18 cellular contexts compared by ENCODE assay signal in genomic region chr2:137676348-137676747, GRCh38.
A peak's percentile ranks its signal among the peaks of the same experiment; 100 is the strongest.
DNase-seq lines count a peak whose midpoint lies in the region; ATAC-seq and TF ChIP-seq lines count a peak whose summit lies in the region.
"Had no signal": no experiment of that assay in that cellular context is flagged by ENCODE, and none has a peak within 500 bp of the region (broad histone marks: within the 10 kb centered on the region; RNA-seq: fewer than 3 reads in every experiment).

No MANE protein-coding gene starts in this region.

- H3K9me3 ChIP-seq in DND-41 (ENCODE audit: insufficient read depth, low read length, severe bottlenecking) (no peaks in the 10 kb centered on the region), endodermal cell (ENCODE audit: control insufficient read depth, low read length) (no peaks in the 10 kb centered on the region)
- H3K9me3 ChIP-seq: A549; BE2C; BLaER1 treated with 17β-estradiol and CSF1 and Interleukin-3, amounts not matched to agents 10 nM and 100 nM had no signal

- TF ChIP-seq CTCF in DND-41 (IDR thresholded peaks at IDR 0.05; ENCODE audit: borderline replicate concordance, extremely low read depth, low read length, poor library complexity, severe bottlenecking) (no peak), endodermal cell (conservative IDR thresholded peaks at IDR 0.05) (no peak)

- ATAC-seq in DND-41 (ENCODE audit: insufficient read depth, low read depth) (peak; percentile 72), HG03039 (IDR thresholded peaks at IDR 0.05; ENCODE audit: unreplicated experiment) (no peak)
- ATAC-seq in activated CD4-positive, alpha-beta T cell treated with anti-CD3 and anti-CD28 coated beads for 36 hours, result no peak
- ATAC-seq: A549, GM23338, HCT116 had no signal

- H3K36me3 ChIP-seq in DND-41 (ENCODE audit: insufficient read depth, low read length) (no peaks in the 10 kb centered on the region), endodermal cell (ENCODE audit: control insufficient read depth, insufficient read depth, low read length) (no peaks in the 10 kb centered on the region)
- H3K36me3 ChIP-seq: BE2C; BLaER1 treated with 17β-estradiol and CSF1 and Interleukin-3, amounts not matched to agents 10 nM and 100 nM had no signal

- POLR2A ChIA-PET in activated CD4-positive, alpha-beta T cell treated with anti-CD3 and anti-CD28 coated beads for 36 hours (lab: Charles Lee), result no interaction called here

- 94 to 100% methylated on average over 1 to 3 of the region's 3 CpGs for WGBS in endodermal cell (ENCODE audit: insufficient coverage in 1 of 2, insufficient read length in 1 of 2), 2 experiments

- H3K9ac ChIP-seq in DND-41 (ENCODE audit: low read depth, low read length), result no peak overlapping the region
- no peak overlapping the region for H3K9ac ChIP-seq in endodermal cell (ENCODE audit: extremely low read depth, low read length, poor library complexity, severe bottlenecking)
- H3K9ac ChIP-seq: BLaER1 treated with 17β-estradiol and CSF1 and Interleukin-3, amounts not matched to agents 10 nM and 100 nM had no signal

- peak overlapping the region; percentile 22 for H3K27ac Mint-ChIP-seq in endodermal cell
- no peak overlapping the region for H3K27ac Mint-ChIP-seq in activated CD4-positive, alpha-beta T cell treated with anti-CD3 and anti-CD28 coated beads for 36 hours
- H3K27ac Mint-ChIP-seq: CD4-positive, alpha-beta memory T cell; GM23338; H9 had no signal

- CTCF ChIA-PET in activated CD4-positive, alpha-beta T cell treated with anti-CD3 and anti-CD28 coated beads for 36 hours (lab: Charles Lee), result no interaction called here

- H3K27ac ChIP-seq in DND-41 (ENCODE audit: low read length), result no peak overlapping the region
- H3K27ac ChIP-seq in endodermal cell (ENCODE audit: low read depth, low read length), result no peak overlapping the region
- H3K27ac ChIP-seq: A549; BLaER1 treated with 17β-estradiol and CSF1 and Interleukin-3, amounts not matched to agents 10 nM and 100 nM had no signal

- intact Hi-C loops in activated CD4-positive, alpha-beta T cell treated with anti-CD3 and anti-CD28 coated beads for 36 hours (cut with DNase I, micrococcal nuclease), result no loop called here

- H3K27me3 Mint-ChIP-seq in endodermal cell (ENCODE audit: insufficient read depth), result peaks cover 17% of the 10 kb centered on the region
- H3K27me3 Mint-ChIP-seq in activated CD4-positive, alpha-beta T cell treated with anti-CD3 and anti-CD28 coated beads for 36 hours, result no peaks in the 10 kb centered on the region
- H3K27me3 Mint-ChIP-seq: CD4-positive, alpha-beta memory T cell had no signal

- H2AFZ ChIP-seq in DND-41 (ENCODE audit: low read depth, low read length), result no peak overlapping the region
- H2AFZ ChIP-seq: GM23338 had no signal

- DNase-seq in DND-41, result peak; percentile 27
- DNase-seq in RPMI7951 (ENCODE audit: low read depth), result peak; percentile 62
- DNase-seq in endodermal cell, result no peak
- no peak for DNase-seq in activated CD4-positive, alpha-beta T cell treated with anti-CD3 and anti-CD28 coated beads for 36 hours
- no peak for DNase-seq in NCI-H2081 treated with DMSO at 0.1 percent for 48 hours (lab: John Stamatoyannopoulos, UW)
- DNase-seq: 8988T; ACHN; AML-193; BE2C; CD4-positive, alpha-beta memory T cell; COR-L47; GF-D8; H9 had no signal

- H3K4me2 ChIP-seq in DND-41 (ENCODE audit: insufficient read depth, low read length), result no peak overlapping the region
- H3K4me2 ChIP-seq: A549; BLaER1 treated with 17β-estradiol and CSF1 and Interleukin-3, amounts not matched to agents 10 nM and 100 nM; GM23338 had no signal

- H3K4me1 ChIP-seq in DND-41 (ENCODE audit: insufficient read depth, low read length), result peaks cover 15% of the 10 kb centered on the region
- peaks cover 3% of the 10 kb centered on the region for H3K4me1 ChIP-seq in endodermal cell (ENCODE audit: control insufficient read depth, insufficient read depth, low read length)
- H3K4me1 ChIP-seq: A549; BE2C; BLaER1 treated with 17β-estradiol and CSF1 and Interleukin-3, amounts not matched to agents 10 nM and 100 nM had no signal

- H3K4me3 ChIP-seq in DND-41 (ENCODE audit: low read depth in 1 of 2, low read length in 2 of 2) (no peak overlapping the region), endodermal cell (ENCODE audit: low read length) (no peak overlapping the region)
- H3K4me3 ChIP-seq: A549; BLaER1 treated with 17β-estradiol and CSF1 and Interleukin-3, amounts not matched to agents 10 nM and 100 nM; GM23338 had no signal

- H3K27me3 ChIP-seq in DND-41 (ENCODE audit: insufficient read depth, low read length, poor library complexity) (no peaks in the 10 kb centered on the region), endodermal cell (ENCODE audit: control insufficient read depth, insufficient read depth, low read length, poor library complexity, severe bottlenecking) (peaks cover 36% of the 10 kb centered on the region)
- H3K27me3 ChIP-seq: BE2C; BLaER1 treated with 17β-estradiol and CSF1 and Interleukin-3, amounts not matched to agents 10 nM and 100 nM had no signal

- H4K20me1 ChIP-seq in DND-41 (ENCODE audit: insufficient read depth, low read length), result no peaks in the 10 kb centered on the region
- H4K20me1 ChIP-seq: BLaER1 treated with 17β-estradiol and CSF1 and Interleukin-3, amounts not matched to agents 10 nM and 100 nM had no signal

- no peaks in the 10 kb centered on the region for H3K36me3 Mint-ChIP-seq in endodermal cell (ENCODE audit: low read depth)
- no peaks in the 10 kb centered on the region for H3K36me3 Mint-ChIP-seq in activated CD4-positive, alpha-beta T cell treated with anti-CD3 and anti-CD28 coated beads for 36 hours (ENCODE audit: low read depth)
- H3K36me3 Mint-ChIP-seq: CD4-positive, alpha-beta memory T cell had no signal

- no peak overlapping the region for H3K4me3 Mint-ChIP-seq in endodermal cell
- H3K4me3 Mint-ChIP-seq in activated CD4-positive, alpha-beta T cell treated with anti-CD3 and anti-CD28 coated beads for 36 hours, result no peak overlapping the region
- H3K4me3 Mint-ChIP-seq: CD4-positive, alpha-beta memory T cell; GM23338; H9 had no signal

- H3K79me2 ChIP-seq in DND-41 (ENCODE audit: insufficient read depth, low read length), result no peaks in the 10 kb centered on the region

- no peaks in the 10 kb centered on the region for H3K9me3 Mint-ChIP-seq in endodermal cell
- no peaks in the 10 kb centered on the region for H3K9me3 Mint-ChIP-seq in activated CD4-positive, alpha-beta T cell treated with anti-CD3 and anti-CD28 coated beads for 36 hours (ENCODE audit: low read depth)
- H3K9me3 Mint-ChIP-seq: GM23338, H9 had no signal

- H3K4me1 Mint-ChIP-seq in endodermal cell, result peaks cover 16% of the 10 kb centered on the region
- no peaks in the 10 kb centered on the region for H3K4me1 Mint-ChIP-seq in activated CD4-positive, alpha-beta T cell treated with anti-CD3 and anti-CD28 coated beads for 36 hours
- H3K4me1 Mint-ChIP-seq: CD4-positive, alpha-beta memory T cell; H9 had no signal

Comparison
In these comparisons a context has a peak if more than half of its experiments do, and no peak if none do; other contexts are left out.
1. DNase-seq: peak in DND-41 (single experiment) and RPMI7951 (single experiment); none in endodermal cell (single experiment), activated CD4-positive, alpha-beta T cell treated with anti-CD3 and anti-CD28 coated beads for 36 hours (single experiment) and NCI-H2081 treated with DMSO at 0.1 percent for 48 hours (single experiment).